In the genomic region with DNA sequence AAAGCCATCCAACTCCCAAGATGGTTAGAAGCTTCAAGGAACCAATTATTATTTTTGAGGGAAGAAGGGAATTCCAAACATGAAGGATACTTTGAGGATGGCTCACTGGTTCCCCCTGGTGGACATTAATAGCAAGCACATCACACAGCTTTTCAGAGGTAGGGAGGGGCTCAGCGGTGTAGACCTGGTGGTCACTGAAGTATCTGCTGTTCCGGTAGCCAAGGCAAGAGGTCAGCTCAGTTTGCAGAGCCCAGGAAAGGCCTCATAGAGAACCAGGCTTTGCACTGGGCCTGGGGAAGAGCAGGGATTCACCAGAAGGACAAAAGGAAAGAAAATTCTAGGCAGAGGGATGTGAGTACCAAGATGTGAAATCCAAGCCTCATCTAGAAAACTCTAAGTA, we compare ENCODE assay signal across 9 cellular contexts.
DNase-seq lines count a peak whose midpoint lies in the region; ATAC-seq and TF ChIP-seq lines count a peak whose summit lies in the region.
"Had no signal": no experiment of that assay in that cellular context is flagged by ENCODE, and none has a peak within 500 bp of the region (broad histone marks: within the 10 kb centered on the region; RNA-seq: fewer than 3 reads in every experiment).

No MANE protein-coding gene starts in this region.

- no peak overlapping the region for H3K4me2 ChIP-seq in parathyroid adenoma (ENCODE audit: low read length)
- H3K4me2 ChIP-seq: BLaER1 had no signal

- no peak for TF ChIP-seq POLR2A in esophagus muscularis mucosa (IDR thresholded peaks at IDR 0.05; ENCODE audit: low read depth)

- no peak overlapping the region for H3K27ac ChIP-seq in Panc1 (ENCODE audit: low read length)
- no peak overlapping the region for H3K27ac ChIP-seq in esophagus muscularis mucosa (replicated peaks in 1 of 4)
- H3K27ac ChIP-seq in parathyroid adenoma, result no peak overlapping the region
- H3K27ac ChIP-seq: BLaER1 had no signal

- DNase-seq in DMS79 treated with DMSO at 0.1 percent for 48 hours (lab: John Stamatoyannopoulos, UW) (peak; percentile 55), DMS79 (lab: John Stamatoyannopoulos, UW) (no peak), HCEC 1CT (peak; percentile 41), Panc1 (ENCODE audit: low read depth, low spot score) (no peak), esophagus muscularis mucosa (ENCODE audit: extremely low spot score) (no peak)
- no peak for DNase-seq in activated CD8-positive, alpha-beta memory T cell treated with anti-CD3 and anti-CD28 coated beads, Interleukin-2, amount 10 ng/mL, durations not matched to agents 7 days and 5 days

- no peaks in the 10 kb centered on the region for H3K36me3 ChIP-seq in Panc1 (ENCODE audit: control insufficient read depth, insufficient read depth, low read length)
- H3K36me3 ChIP-seq in esophagus muscularis mucosa, result no peaks in the 10 kb centered on the region
- no peaks in the 10 kb centered on the region for H3K36me3 ChIP-seq in parathyroid adenoma (ENCODE audit: control insufficient read depth, insufficient read depth, low read length)
- H3K36me3 ChIP-seq: BLaER1 had no signal

- TF ChIP-seq CTCF in Panc1 (IDR thresholded peaks at IDR 0.05) (peak; percentile 88), esophagus muscularis mucosa (IDR thresholded peaks at IDR 0.05) (peak; percentile 51 to 82 (median 64)), parathyroid adenoma (IDR thresholded peaks at IDR 0.05) (peak; percentile 82)

- in situ Hi-C loops in Panc1 (cut with HindIII; ENCODE audit: low pct_unique_long_range_greater_than_20kb, low sequenced_read_pairs), result no loop called here

- H3K9me3 ChIP-seq in Panc1 (ENCODE audit: control insufficient read depth, insufficient read depth, low read depth, low read length) (no peaks in the 10 kb centered on the region), esophagus muscularis mucosa (peaks cover 0 to 13% (median 0%) of the 10 kb centered on the region in 4 donors), parathyroid adenoma (ENCODE audit: control insufficient read depth, low read length) (no peaks in the 10 kb centered on the region)

- peaks cover 4% of the 10 kb centered on the region; the same call in 1 of the 2 replicates for H3K27me3 ChIP-seq in Panc1 (ENCODE audit: control insufficient read depth, insufficient read depth, low read length)
- peaks cover 0 to 43% (median 0%) of the 10 kb centered on the region in 4 donors for H3K27me3 ChIP-seq in esophagus muscularis mucosa
- no peaks in the 10 kb centered on the region for H3K27me3 ChIP-seq in parathyroid adenoma (ENCODE audit: control insufficient read depth, insufficient read depth, low read length)
- H3K27me3 ChIP-seq: BLaER1 had no signal

- H3K79me2 ChIP-seq in parathyroid adenoma, result no peaks in the 10 kb centered on the region

- CTCF ChIA-PET in Panc1 (lab: Charles Lee), result interaction anchor here (0.6 to 1.7 kb wide), 7 partner anchors 13 to 1608 kb away, joined by 3 to 8 read pairs (median 3); no protein-coding TSS in a partner anchor
- CTCF ChIA-PET in activated CD8-positive, alpha-beta memory T cell treated with anti-CD3 and anti-CD28 coated beads, Interleukin-2, amount 10 ng/mL, durations not matched to agents 7 days and 5 days (lab: Charles Lee), result interaction anchor here (0.9 to 4.5 kb wide), 10 partner anchors 8 to 613 kb away, joined by 3 to 20 read pairs (median 3); partner anchors contain the start of gene RFC5

- H3K4me1 ChIP-seq in Panc1 (ENCODE audit: control insufficient read depth, insufficient read depth, low read length), result no peaks in the 10 kb centered on the region
- H3K4me1 ChIP-seq in esophagus muscularis mucosa, result no peaks in the 10 kb centered on the region
- H3K4me1 ChIP-seq in parathyroid adenoma, result no peaks in the 10 kb centered on the region

- H3K4me3 ChIP-seq in Panc1 (ENCODE audit: low read depth in 2 of 2, low read length in 2 of 2) (no peak overlapping the region), esophagus muscularis mucosa (no peak overlapping the region), parathyroid adenoma (ENCODE audit: low read depth, low read length) (no peak overlapping the region)
- H3K4me3 ChIP-seq: BLaER1 had no signal

- TF ChIP-seq EP300 in esophagus muscularis mucosa (IDR thresholded peaks at IDR 0.05), result no peak

- intact Hi-C loops in Panc1 (cut with micrococcal nuclease; ENCODE audit: unreplicated experiment) (loop anchor here (5.0 kb wide), 1 partner anchor 483 kb away; no protein-coding TSS in a partner anchor), esophagus muscularis mucosa (cut with DNase I) (no loop called here)

- H3K4me3 Mint-ChIP-seq in activated CD8-positive, alpha-beta memory T cell treated with anti-CD3 and anti-CD28 coated beads, Interleukin-2, amount 10 ng/mL, durations not matched to agents 7 days and 5 days, result no peak overlapping the region

- no peak overlapping the region for H3K9ac ChIP-seq in parathyroid adenoma
- H3K9ac ChIP-seq: BLaER1 had no signal

- H3K27ac Mint-ChIP-seq in activated CD8-positive, alpha-beta memory T cell treated with anti-CD3 and anti-CD28 coated beads, Interleukin-2, amount 10 ng/mL, durations not matched to agents 7 days and 5 days, result no peak overlapping the region

- BruUV-seq in Panc1 (replicated peaks; lab: Mats Ljungman, UMichigan), result no TSS peak

- ATAC-seq in Panc1 (peak; percentile 69), HG02884 (IDR thresholded peaks at IDR 0.05; ENCODE audit: unreplicated experiment) (no peak)
- ATAC-seq in activated CD8-positive, alpha-beta memory T cell treated with anti-CD3 and anti-CD28 coated beads, Interleukin-2, amount 10 ng/mL, durations not matched to agents 7 days and 5 days, result no peak

- H3K36me3 Mint-ChIP-seq in activated CD8-positive, alpha-beta memory T cell treated with anti-CD3 and anti-CD28 coated beads, Interleukin-2, amount 10 ng/mL, durations not matched to agents 7 days and 5 days, result no peaks in the 10 kb centered on the region

- H3K27me3 Mint-ChIP-seq in activated CD8-positive, alpha-beta memory T cell treated with anti-CD3 and anti-CD28 coated beads, Interleukin-2, amount 10 ng/mL, durations not matched to agents 7 days and 5 days, result no peaks in the 10 kb centered on the region

- H3K9me3 Mint-ChIP-seq in activated CD8-positive, alpha-beta memory T cell treated with anti-CD3 and anti-CD28 coated beads, Interleukin-2, amount 10 ng/mL, durations not matched to agents 7 days and 5 days (ENCODE audit: low read depth), result peaks cover 5% of the 10 kb centered on the region

- no peak overlapping the region for H2AFZ ChIP-seq in parathyroid adenoma

- POLR2A ChIA-PET in Panc1 (lab: Charles Lee), result no interaction called here

- H3K4me1 Mint-ChIP-seq in activated CD8-positive, alpha-beta memory T cell treated with anti-CD3 and anti-CD28 coated beads, Interleukin-2, amount 10 ng/mL, durations not matched to agents 7 days and 5 days, result no peaks in the 10 kb centered on the region

- 4% methylated on average over 2 of the region's 2 CpGs for WGBS in esophagus muscularis mucosa

Comparison
In these comparisons a context has a peak if more than half of its experiments do, and no peak if none do; other contexts are left out.
1. DNase-seq: peak in DMS79 treated with DMSO at 0.1 percent for 48 hours (single experiment) and HCEC 1CT (single experiment); none in DMS79 (single experiment), Panc1 (single experiment), esophagus muscularis mucosa (single experiment) and activated CD8-positive, alpha-beta memory T cell treated with anti-CD3 and anti-CD28 coated beads, Interleukin-2, amount 10 ng/mL, durations not matched to agents 7 days and 5 days (single experiment).
2. Peak in every context shown above with its lines, with median percentiles within 50 percentile points of each other: CTCF ChIP-seq.